Comparison of ENCODE assay signal across 14 cellular contexts in genomic region chr14:81193924-81194633, GRCh38.
DNase-seq lines count a peak whose midpoint lies in the region; ATAC-seq, FAIRE-seq and TF ChIP-seq lines count a peak whose summit lies in the region.
"Had no signal": no experiment of that assay in that cellular context is flagged by ENCODE, and none has a peak within 500 bp of the region (broad histone marks: within the 10 kb centered on the region; RNA-seq: fewer than 3 reads in every experiment).

No MANE protein-coding gene starts in this region.

- ATAC-seq in GM21381 (IDR thresholded peaks at IDR 0.05; ENCODE audit: unreplicated experiment) (peak; percentile 63), HG03565 (IDR thresholded peaks at IDR 0.05; ENCODE audit: unreplicated experiment) (peak; percentile 75), GM18519 (IDR thresholded peaks at IDR 0.05; ENCODE audit: low FRiP score, unreplicated experiment) (no peak), HG02588 (IDR thresholded peaks at IDR 0.05; ENCODE audit: unreplicated experiment) (no peak)
- ATAC-seq: natural killer cell had no signal

- peak; percentile 36 for FAIRE-seq in GM18507 (lab: Jason Lieb, UNC)

- H3K4me3 ChIP-seq in epithelial cell of esophagus (ENCODE audit: low read length): no peak overlapping the region
- H3K4me3 ChIP-seq: tibial nerve had no signal

- no peak for TF ChIP-seq CTCF in epithelial cell of esophagus (IDR thresholded peaks at IDR 0.05; ENCODE audit: insufficient read depth, low read depth, low read length, missing control alignments)

- DNase-seq in GM18507 (ENCODE audit: extremely low spot score, insufficient read length, low read depth): no peak
- peak; percentile 30 for DNase-seq in epithelial cell of esophagus (ENCODE audit: low read depth)
- no peak for DNase-seq in OCI-M1 (lab: John Stamatoyannopoulos, UW)
- DNase-seq in kidney glomerular epithelial cell (lab: John Stamatoyannopoulos, UW): no peak
- DNase-seq: dermis blood vessel endothelial cell, EL, natural killer cell, NCI-H2227 treated with DMSO at 0.1 percent for 48 hours, SK-N-SH had no signal

Comparison
In these comparisons a context has a peak if more than half of its experiments do, and no peak if none do; other contexts are left out.
1. ATAC-seq: peak in GM21381 (single experiment) and HG03565 (single experiment); none in GM18519 (single experiment) and HG02588 (single experiment).